ENCODE assay signal across 8 cellular contexts in the genomic region with DNA sequence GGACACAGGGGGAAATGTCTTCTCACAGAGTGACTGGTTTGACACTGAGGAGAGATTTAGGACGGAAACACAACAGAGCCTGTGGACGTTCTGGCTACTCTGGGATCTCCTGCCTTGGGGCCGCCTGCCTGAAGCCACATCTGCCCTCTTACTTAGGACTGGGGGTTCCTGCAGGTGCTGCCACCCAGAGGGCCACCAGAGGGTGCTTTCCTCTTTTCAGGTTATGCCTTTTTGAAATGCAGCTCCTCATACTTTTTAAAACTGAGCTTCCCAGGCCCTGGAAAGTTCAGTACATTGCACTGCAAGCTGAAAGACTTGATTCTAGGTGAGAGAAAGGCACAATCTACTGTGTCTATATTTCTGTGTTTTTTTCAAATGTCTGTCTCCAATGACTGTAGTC.
DNase-seq lines count a peak whose midpoint lies in the region; ATAC-seq, FAIRE-seq and TF ChIP-seq lines count a peak whose summit lies in the region.

No MANE protein-coding gene starts in this region.

- BruUV-seq in endothelial cell of umbilical vein (replicated peaks; lab: Mats Ljungman, UMichigan): no TSS peak

- H3K9me3 ChIP-seq in endothelial cell of umbilical vein (replicated peaks; ENCODE audit: control insufficient read depth, insufficient read depth, low read length) (no peaks in the 10 kb centered on the region), osteoblast (ENCODE audit: low read depth, low read length) (no peaks in the 10 kb centered on the region)

- POLR2A ChIA-PET in endothelial cell of umbilical vein (lab: Charles Lee): no interaction called here

- H3K79me2 ChIP-seq in endothelial cell of umbilical vein (ENCODE audit: control insufficient read depth, insufficient read depth, low read length) (no peaks in the 10 kb centered on the region), osteoblast (ENCODE audit: insufficient read depth, low read length) (no peaks in the 10 kb centered on the region)

- no peak overlapping the region for H3K4me3 ChIP-seq in endothelial cell of umbilical vein (replicated peaks in 1 of 3; ENCODE audit: insufficient read depth in 1 of 3, low read depth in 1 of 3, low read length in 3 of 3)
- H3K4me3 ChIP-seq in osteoblast (ENCODE audit: insufficient read depth, low read length): no peak overlapping the region

- TF ChIP-seq POLR2A in endothelial cell of umbilical vein (IDR thresholded peaks at IDR 0.05; ENCODE audit: low read depth, low read length): no peak

- H3K4me1 ChIP-seq in endothelial cell of umbilical vein (ENCODE audit: control insufficient read depth, extremely low read depth, insufficient read depth, low read length): no peaks in the 10 kb centered on the region
- peaks cover 15% of the 10 kb centered on the region for H3K4me1 ChIP-seq in osteoblast (ENCODE audit: insufficient read depth, low read length)

- dilution Hi-C loops in endothelial cell of umbilical vein (cut with MboI; ENCODE audit: extremely low pct_ligation_motif_present, low sequenced_read_pairs): no loop called here

- peak; percentile 91 for ATAC-seq in GM19351 (IDR thresholded peaks at IDR 0.05; ENCODE audit: unreplicated experiment)
- ATAC-seq in HG02870 (IDR thresholded peaks at IDR 0.05; ENCODE audit: unreplicated experiment): no peak

- CTCF ChIA-PET in endothelial cell of umbilical vein (lab: Charles Lee): interaction anchor here (0.6 to 2.0 kb wide), 18 partner anchors 9 to 714 kb away, joined by 3 to 7 read pairs (median 4); partner anchors contain the start of gene SCLT1

- DNase-seq in AG08395 (ENCODE audit: low spot score): peak; percentile 28
- DNase-seq in NCI-H82 treated with DMSO at 0.1 percent for 48 hours (lab: John Stamatoyannopoulos, UW; ENCODE audit: unreplicated experiment): peak; percentile 20
- peak; percentile 32 for DNase-seq in endothelial cell of umbilical vein (ENCODE audit: low read depth, low spot score)
- DNase-seq in osteoblast (ENCODE audit: insufficient read length, low spot score, missing footprints): peak; percentile 23
- DNase-seq in NCI-H446 treated with DMSO at 0.1 percent for 48 hours (lab: John Stamatoyannopoulos, UW): no peak
- DNase-seq in foreskin melanocyte: no peak

- no peaks in the 10 kb centered on the region for H4K20me1 ChIP-seq in endothelial cell of umbilical vein (replicated peaks; ENCODE audit: control insufficient read depth, extremely low read depth, insufficient read depth, low read length)
- H4K20me1 ChIP-seq in osteoblast (ENCODE audit: insufficient read depth, low read length): no peaks in the 10 kb centered on the region

- no peaks in the 10 kb centered on the region for H3K27me3 ChIP-seq in endothelial cell of umbilical vein (ENCODE audit: control insufficient read depth in 2 of 2, insufficient read depth in 2 of 2, low read length in 2 of 2)
- H3K27me3 ChIP-seq in osteoblast (ENCODE audit: insufficient read depth, low read length): no peaks in the 10 kb centered on the region

- H3K36me3 ChIP-seq in endothelial cell of umbilical vein (ENCODE audit: control insufficient read depth in 2 of 2, extremely low read depth in 1 of 2, insufficient read depth in 2 of 2, low read length in 2 of 2): no peaks in the 10 kb centered on the region
- H3K36me3 ChIP-seq in osteoblast (ENCODE audit: insufficient read depth, low read length): no peaks in the 10 kb centered on the region

- H3K27ac ChIP-seq in endothelial cell of umbilical vein (ENCODE audit: insufficient read depth, low read depth, low read length) (no peak overlapping the region), osteoblast (ENCODE audit: low read depth, low read length) (no peak overlapping the region)

- FAIRE-seq in endothelial cell of umbilical vein (lab: Jason Lieb, UNC): no peak

- H3K9me1 ChIP-seq in endothelial cell of umbilical vein (replicated peaks; ENCODE audit: control insufficient read depth, extremely low read depth, insufficient read depth, low read length): no peaks in the 10 kb centered on the region

- no peak overlapping the region for H3K9ac ChIP-seq in endothelial cell of umbilical vein (replicated peaks; ENCODE audit: extremely low read depth, insufficient read depth, low read length)

- H3K4me2 ChIP-seq in endothelial cell of umbilical vein (ENCODE audit: insufficient read depth, low read length): no peak overlapping the region
- no peak overlapping the region for H3K4me2 ChIP-seq in osteoblast (ENCODE audit: insufficient read depth, low read length)

- TF ChIP-seq CTCF in endothelial cell of umbilical vein (IDR thresholded peaks at IDR 0.05; ENCODE audit: extremely low read depth in 1 of 2, insufficient read depth in 1 of 2, low read depth in 1 of 2, low read length in 2 of 2): peak; percentile 55 to 71
- peak; percentile 62 for TF ChIP-seq CTCF in osteoblast (IDR thresholded peaks at IDR 0.05; ENCODE audit: extremely low read depth, low read depth, low read length)

- intact Hi-C loops in endothelial cell of umbilical vein (cut with micrococcal nuclease): loop anchor here (1.0 to 10.0 kb wide), 4 partner anchors 135 to 483 kb away; partner anchors contain the start of gene JADE1

- no peak overlapping the region for H2AFZ ChIP-seq in endothelial cell of umbilical vein (ENCODE audit: low read depth, low read length)
- H2AFZ ChIP-seq in osteoblast (ENCODE audit: low read length): no peak overlapping the region

TF ChIP-seq in endothelial cell of umbilical vein, 7 proteins besides CTCF, POLR2A, EP300 and RAD21:
- no peak for TF ChIP-seq MYC (IDR thresholded peaks at IDR 0.05; ENCODE audit: low read depth, low read length)
- no peak for TF ChIP-seq EZH2 (IDR thresholded peaks at IDR 0.05; ENCODE audit: borderline replicate concordance, low read depth, low read length, severe bottlenecking)
- no peak for TF ChIP-seq JUN (IDR thresholded peaks at IDR 0.05; ENCODE audit: borderline replicate concordance, insufficient read depth, insufficient read length, low read depth)
- no peak for TF ChIP-seq POLR2AphosphoS5 (IDR thresholded peaks at IDR 0.05; ENCODE audit: insufficient read depth, low read depth, low read length)
- TF ChIP-seq FOS (IDR thresholded peaks at IDR 0.05; ENCODE audit: borderline replicate concordance, insufficient read depth, low read length): no peak
- TF ChIP-seq, protein P1, sequence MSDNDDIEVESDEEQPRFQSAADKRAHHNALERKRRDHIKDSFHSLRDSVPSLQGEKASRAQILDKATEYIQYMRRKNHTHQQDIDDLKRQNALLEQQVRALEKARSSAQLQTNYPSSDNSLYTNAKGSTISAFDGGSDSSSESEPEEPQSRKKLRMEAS (IDR thresholded peaks at IDR 0.05; ENCODE audit: insufficient read depth, insufficient read length): no peak
- TF ChIP-seq GATA2 (IDR thresholded peaks at IDR 0.05; ENCODE audit: insufficient read depth, insufficient read length, low read depth, low read length): no peak

Comparison
In these comparisons a context has a peak if more than half of its experiments do, and no peak if none do; other contexts are left out.
1. DNase-seq: peak in AG08395 (single experiment), NCI-H82 treated with DMSO at 0.1 percent for 48 hours (single experiment), endothelial cell of umbilical vein (single experiment) and osteoblast (single experiment); none in NCI-H446 treated with DMSO at 0.1 percent for 48 hours (single experiment) and foreskin melanocyte (single experiment).